In the genomic region with DNA sequence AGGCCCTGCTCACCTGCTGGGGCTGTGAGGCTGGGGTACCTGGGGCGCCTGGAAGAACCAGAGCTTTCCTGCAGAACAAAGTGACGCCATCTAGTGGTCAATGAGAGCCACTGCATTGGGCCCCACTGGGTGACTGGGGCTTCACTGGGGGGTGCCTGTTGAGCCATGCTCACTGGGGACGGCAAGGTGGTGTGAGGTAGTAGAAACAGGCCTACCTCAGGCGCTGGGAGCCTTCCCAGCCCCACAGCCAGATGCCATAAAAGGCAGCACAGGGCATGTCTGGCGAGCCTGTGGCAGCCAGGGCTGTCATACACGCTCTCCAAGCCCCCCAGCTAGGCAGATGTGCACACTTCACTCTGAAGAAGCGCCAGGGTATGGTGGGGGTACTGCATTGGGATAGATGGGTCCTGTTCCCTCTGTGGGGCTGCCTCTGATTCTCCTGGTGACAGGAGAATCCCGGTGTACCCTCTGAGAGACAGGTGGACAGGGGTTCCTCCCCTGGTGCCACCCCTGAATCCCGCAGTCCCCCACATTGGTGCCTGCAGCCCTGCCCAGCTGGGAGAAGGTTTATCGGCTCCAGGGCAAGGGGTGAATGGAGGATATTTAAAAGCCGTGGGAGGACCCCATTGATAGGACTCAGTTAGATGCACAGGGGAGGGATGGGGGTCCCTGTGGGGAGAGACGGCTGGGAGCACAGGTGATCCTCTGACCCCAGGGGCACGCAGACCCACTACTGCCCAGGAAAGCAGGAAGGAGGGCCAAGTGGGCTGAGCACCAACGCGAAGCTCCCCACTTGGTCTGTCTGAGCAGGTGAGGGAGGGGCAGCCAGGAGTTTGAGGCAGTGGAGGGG, we compare ENCODE assay signal across 8 cellular contexts.
DNase-seq lines count a peak whose midpoint lies in the region; ATAC-seq and TF ChIP-seq lines count a peak whose summit lies in the region.

No MANE protein-coding gene starts in this region.

- no peak overlapping the region for H3K4me2 ChIP-seq in GM23248 (ENCODE audit: unreplicated experiment)

- H3K27me3 ChIP-seq in GM23248 (replicated peaks; ENCODE audit: insufficient read depth): no peaks in the 10 kb centered on the region

- no peaks in the 10 kb centered on the region for H3K36me3 ChIP-seq in GM23248 (ENCODE audit: low read depth)

- no peaks in the 10 kb centered on the region for H3K9me3 ChIP-seq in GM23248 (ENCODE audit: low read depth)

- H3K4me1 Mint-ChIP-seq in nephron: no peaks in the 10 kb centered on the region

- no peak for TF ChIP-seq POLR2A in lower leg skin (IDR thresholded peaks at IDR 0.05)

- TF ChIP-seq CTCF in AG09309 (IDR thresholded peaks at IDR 0.05; ENCODE audit: control insufficient read depth, insufficient read depth, low read depth, low read length, missing control alignments): peak; percentile 78
- peak; percentile 81 for TF ChIP-seq CTCF in VCaP (conservative IDR thresholded peaks at IDR 0.05)
- peak; percentile 59 to 67 (median 67) for TF ChIP-seq CTCF in nephron (IDR thresholded peaks at IDR 0.05; ENCODE audit: unreplicated experiment in 3 of 3)
- TF ChIP-seq CTCF in lower leg skin (IDR thresholded peaks at IDR 0.05): no peak

- H3K27ac Mint-ChIP-seq in nephron: no peak overlapping the region

- H2AFZ ChIP-seq in GM23248: no peak overlapping the region

- intact Hi-C loops in lower leg skin (cut with DNase I; ENCODE audit: low total_unique reads): no loop called here

- H3K79me2 ChIP-seq in GM23248 (ENCODE audit: insufficient read depth): no peaks in the 10 kb centered on the region

- H3K9ac ChIP-seq in GM23248: no peak overlapping the region

- H3K4me3 ChIP-seq in AG09309 (ENCODE audit: control insufficient read depth, low read depth, low read length) (no peak overlapping the region), GM23248 (no peak overlapping the region), lower leg skin (ENCODE audit: low read depth, poor library complexity, severe bottlenecking) (no peak overlapping the region)

- H3K4me1 ChIP-seq in GM23248 (ENCODE audit: insufficient read depth): no peaks in the 10 kb centered on the region

- ATAC-seq in GM19035 (IDR thresholded peaks at IDR 0.05; ENCODE audit: unreplicated experiment): no peak

- in situ Hi-C loops in GM23248 (cut with MboI): no loop called here

- no peaks in the 10 kb centered on the region for H3F3A ChIP-seq in GM23248 (ENCODE audit: insufficient read depth)

- no peaks in the 10 kb centered on the region for H4K20me1 ChIP-seq in GM23248 (ENCODE audit: insufficient read depth)

- no peaks in the 10 kb centered on the region for H3K9me2 ChIP-seq in GM23248 (ENCODE audit: insufficient read depth)

- 43 to 48% methylated on average over 15 of the region's 15 CpGs for WGBS in GM23248 (ENCODE audit: low coverage in 1 of 2, low lambda C conversion rate in 2 of 2, missing lambda C conversion rate in 2 of 2), 2 experiments
- 69 to 76% methylated on average over 11 to 13 of the region's 15 CpGs for WGBS in lower leg skin, 2 donors

- H3K36me3 Mint-ChIP-seq in nephron (ENCODE audit: low read depth): peaks cover 6% of the 10 kb centered on the region

- DNase-seq in AG09309 (ENCODE audit: low read depth): no peak
- DNase-seq in GM23248: peak; percentile 28
- DNase-seq in central memory CD4-positive, alpha-beta T cell: peak; percentile 26
- DNase-seq in foreskin melanocyte: no peak
- no peak for DNase-seq in lower leg skin (ENCODE audit: low spot score in 2 of 2)

- H3K27ac ChIP-seq in GM23248 (no peak overlapping the region), VCaP (no peak overlapping the region)

- no peaks in the 10 kb centered on the region for H3K27me3 Mint-ChIP-seq in nephron (ENCODE audit: low read depth)

- no peaks in the 10 kb centered on the region for H3K9me3 Mint-ChIP-seq in nephron

- H3K4me3 Mint-ChIP-seq in nephron: no peak overlapping the region

Comparison
In these comparisons a context has a peak if more than half of its experiments do, and no peak if none do; other contexts are left out.
1. DNase-seq: peak in GM23248 (single experiment) and central memory CD4-positive, alpha-beta T cell (single experiment); none in AG09309 (single experiment), foreskin melanocyte (single experiment) and lower leg skin (0 of 2).
2. CTCF ChIP-seq: peak in AG09309 (single experiment), VCaP (single experiment) and nephron (3 of 3); none in lower leg skin (0 of 3).